Comparison of ENCODE assay signal across 8 cellular contexts in the genomic region with DNA sequence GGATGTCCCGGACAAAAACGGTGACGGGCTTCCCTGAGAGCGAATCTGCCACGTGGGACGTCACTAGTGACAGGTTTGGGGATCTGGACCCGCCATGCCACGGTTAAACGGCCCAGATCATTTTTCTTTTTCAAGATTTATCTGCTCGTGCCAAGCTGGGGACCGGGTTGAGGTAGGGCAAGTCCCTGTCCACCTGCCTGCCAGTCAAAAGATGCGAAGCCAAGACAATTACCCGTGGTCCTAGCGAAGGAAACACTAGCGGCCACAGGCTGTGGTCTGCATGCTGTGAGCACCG. TPM values are rescaled to one million over a fixed set of nuclear protein-coding genes. Genes with fewer than 3 reads are reported as not detected.
DNase-seq lines count a peak whose midpoint lies in the region; ATAC-seq and TF ChIP-seq lines count a peak whose summit lies in the region.

No MANE protein-coding gene starts in this region.

- no peak for TF ChIP-seq CTCF in IMR-90 (conservative IDR thresholded peaks at IDR 0.05; ENCODE audit: low read depth, low read length)
- TF ChIP-seq CTCF in coronary artery (IDR thresholded peaks at IDR 0.05): no peak

- intact Hi-C loops in CD4-positive, alpha-beta memory T cell (cut with micrococcal nuclease): loop anchor here (2.0 kb wide), 1 partner anchor 50 kb away; no protein-coding TSS in a partner anchor
- intact Hi-C loops in IMR-90 (cut with micrococcal nuclease): loop anchor here (2.0 to 5.0 kb wide), 2 partner anchors 36 to 88 kb away; no protein-coding TSS in a partner anchor

- peak overlapping the region; percentile 57 for H3K27ac ChIP-seq in CD4-positive, alpha-beta memory T cell (ENCODE audit: low read depth, low read length)
- H3K27ac ChIP-seq in IMR-90 (ENCODE audit: insufficient read depth, low read length): no peak overlapping the region; the same call in 1 of the 2 replicates
- peak overlapping the region; percentile 62 to 80 for H3K27ac ChIP-seq in coronary artery

- CTCF ChIA-PET in CD4-positive, alpha-beta memory T cell (lab: Charles Lee; ENCODE audit: partially characterized antibody): interaction anchor here (1.8 to 2.1 kb wide), 3 partner anchors 35 to 81 kb away, joined by 5 to 11 read pairs (median 9); no protein-coding TSS in a partner anchor
- CTCF ChIA-PET in IMR-90 (lab: Yijun Ruan, JAX): interaction anchor here (1.2 to 1.3 kb wide), 2 partner anchors 35 to 91 kb away, joined by 4 read pairs; no protein-coding TSS in a partner anchor

- no peaks in the 10 kb centered on the region for H3K9me1 ChIP-seq in IMR-90 (ENCODE audit: insufficient read depth, low read length)

- H2BK5ac ChIP-seq in IMR-90 (ENCODE audit: low read depth, low read length, poor library complexity, severe bottlenecking): no peak overlapping the region

- in situ Hi-C loops in IMR-90 (cut with MboI; ENCODE audit: low sequenced_read_pairs): no loop called here

- no peak overlapping the region for H3K14ac ChIP-seq in IMR-90 (replicated peaks; ENCODE audit: low read depth, low read length)

- peak overlapping the region; percentile 25 for H2AK5ac ChIP-seq in IMR-90 (ENCODE audit: low read depth, low read length)

- H2BK15ac ChIP-seq in IMR-90 (ENCODE audit: low read depth, low read length): 0 out of 3 replicates have a peak overlapping the region, but pooled peaks have one; percentile 55

- H3K4ac ChIP-seq in IMR-90 (ENCODE audit: low read depth, low read length): peak overlapping the region; percentile 45; the same call in 1 of the 2 replicates

- no TSS peak for BruUV-seq in IMR-90 (replicated peaks; lab: Mats Ljungman, UMichigan)

- peak overlapping the region; percentile 83 to 94 (median 90) for H3K27ac Mint-ChIP-seq in CD4-positive, alpha-beta memory T cell
- H3K27ac Mint-ChIP-seq in naive thymus-derived CD8-positive, alpha-beta T cell: peak overlapping the region; percentile 29 to 82 (median 76)

- H2AK9ac ChIP-seq in IMR-90 (replicated peaks; ENCODE audit: low read depth, low read length, poor library complexity): peak overlapping the region; percentile 44

- H3K4me1 Mint-ChIP-seq in CD4-positive, alpha-beta memory T cell: peaks cover 36 to 64% (median 49%) of the 10 kb centered on the region in 4 donors
- peaks cover 16 to 43% (median 38%) of the 10 kb centered on the region in 4 donors for H3K4me1 Mint-ChIP-seq in naive thymus-derived CD8-positive, alpha-beta T cell

- no peak overlapping the region for H2BK20ac ChIP-seq in IMR-90 (ENCODE audit: low read depth, low read length)

- no peaks in the 10 kb centered on the region; a peak in 2 of 4 replicates for H3K79me1 ChIP-seq in IMR-90 (ENCODE audit: low read depth in 1 of 2, low read length in 2 of 2)

- H4K91ac ChIP-seq in IMR-90 (ENCODE audit: insufficient read depth, low read depth, low read length): no peak overlapping the region

- H4K8ac ChIP-seq in IMR-90 (ENCODE audit: low read depth in 2 of 2, low read length in 2 of 2): peak overlapping the region; percentile 11 to 24; a peak in 1 of 4 replicates

- TF ChIP-seq RAD21 in IMR-90 (IDR thresholded peaks at IDR 0.05; ENCODE audit: low read length): no peak

- H4K20me1 ChIP-seq in IMR-90 (ENCODE audit: insufficient read depth, low read length): no peaks in the 10 kb centered on the region

- no peak for TF ChIP-seq POLR2A in IMR-90 (IDR thresholded peaks at IDR 0.05; ENCODE audit: low read depth, low read length)

- POLR2A ChIA-PET in CD4-positive, alpha-beta memory T cell (lab: Charles Lee; ENCODE audit: partially characterized antibody): interaction anchor here (0.6 to 1.7 kb wide), 4 partner anchors 16 to 157 kb away, joined by 3 to 4 read pairs (median 4); partner anchors contain the start of gene FLVCR1
- POLR2A ChIA-PET in IMR-90 (lab: Charles Lee; ENCODE audit: unreplicated experiment): no interaction called here
- POLR2A ChIA-PET in naive thymus-derived CD8-positive, alpha-beta T cell (lab: Charles Lee): no interaction called here

- no peaks in the 10 kb centered on the region for H3K36me3 ChIP-seq in CD4-positive, alpha-beta memory T cell (ENCODE audit: insufficient read depth, low read length)
- H3K36me3 ChIP-seq in IMR-90 (ENCODE audit: control insufficient read depth, insufficient read depth, low read length): peaks cover 2% of the 10 kb centered on the region; the same call in 1 of the 2 replicates

- no peak overlapping the region for H2BK120ac ChIP-seq in IMR-90 (ENCODE audit: low read depth, low read length)

- no peak overlapping the region for H3K56ac ChIP-seq in IMR-90 (ENCODE audit: extremely low read depth, insufficient read depth, low read length)

- peaks cover 0 to 2% of the 10 kb centered on the region in 2 donors for H3K36me3 Mint-ChIP-seq in CD4-positive, alpha-beta memory T cell
- no peaks in the 10 kb centered on the region for H3K36me3 Mint-ChIP-seq in naive thymus-derived CD8-positive, alpha-beta T cell

- no peaks in the 10 kb centered on the region for H3K27me3 Mint-ChIP-seq in CD4-positive, alpha-beta memory T cell
- H3K27me3 Mint-ChIP-seq in naive thymus-derived CD8-positive, alpha-beta T cell: peaks cover 0 to 13% (median 0%) of the 10 kb centered on the region in 5 donors

- no peaks in the 10 kb centered on the region for H3K27me3 ChIP-seq in CD4-positive, alpha-beta memory T cell (ENCODE audit: insufficient read depth, low read length)
- no peaks in the 10 kb centered on the region for H3K27me3 ChIP-seq in IMR-90 (ENCODE audit: control insufficient read depth, insufficient read depth, low read length)

- peaks cover 42% of the 10 kb centered on the region for H3K4me1 ChIP-seq in CD4-positive, alpha-beta memory T cell (ENCODE audit: insufficient read depth, low read length)
- peaks cover 3% of the 10 kb centered on the region; the same call in 1 of the 2 replicates for H3K4me1 ChIP-seq in IMR-90 (ENCODE audit: control insufficient read depth, insufficient read depth, low read length)

- H3K4me2 ChIP-seq in IMR-90 (ENCODE audit: low read depth, low read length): peak overlapping the region; percentile 70

- no peaks in the 10 kb centered on the region for H3K9me3 ChIP-seq in CD4-positive, alpha-beta memory T cell (ENCODE audit: control insufficient read depth in 1 of 2, low read length in 2 of 2)
- H3K9me3 ChIP-seq in IMR-90 (ENCODE audit: control insufficient read depth, insufficient read depth, low read length): no peaks in the 10 kb centered on the region

- peak; percentile 15; the same call in 1 of the 2 replicates for ATAC-seq in IMR-90 (ENCODE audit: low read depth)
- ATAC-seq in naive thymus-derived CD8-positive, alpha-beta T cell: no peak
- ATAC-seq in HG03045 (IDR thresholded peaks at IDR 0.05; ENCODE audit: unreplicated experiment): no peak
- ATAC-seq in HG03442 (IDR thresholded peaks at IDR 0.05; ENCODE audit: unreplicated experiment): no peak
- ATAC-seq in GM21576 (IDR thresholded peaks at IDR 0.05; ENCODE audit: unreplicated experiment): no peak

- H3K18ac ChIP-seq in IMR-90 (ENCODE audit: low read depth, low read length): no peak overlapping the region

- peaks cover 0 to 2% (median 0%) of the 10 kb centered on the region in 8 donors for H3K9me3 Mint-ChIP-seq in CD4-positive, alpha-beta memory T cell
- no peaks in the 10 kb centered on the region for H3K9me3 Mint-ChIP-seq in naive thymus-derived CD8-positive, alpha-beta T cell

- H2AFZ ChIP-seq in IMR-90 (replicated peaks; ENCODE audit: low read length, poor library complexity): peak overlapping the region; percentile 92

- H3K23ac ChIP-seq in IMR-90 (ENCODE audit: low read depth, low read length): peak overlapping the region; percentile 75; the same call in 1 of the 2 replicates

- peak in 1 of 5 donors; percentile 81 for DNase-seq in CD4-positive, alpha-beta memory T cell
- DNase-seq in IMR-90 (no peak), coronary artery (ENCODE audit: low spot score) (no peak), NCI-H2107 treated with DMSO at 0.1 percent for 48 hours (lab: John Stamatoyannopoulos, UW; ENCODE audit: unreplicated experiment) (no peak)
- peak in 1 of 10 donors; percentile 46 for DNase-seq in naive thymus-derived CD8-positive, alpha-beta T cell

- 2% methylated on average over 15 of the region's 16 CpGs; no CpG with 5 or more reads in 1 of the 2 experiments for WGBS in IMR-90 (ENCODE audit: extremely low coverage in 2 of 2, insufficient read length in 1 of 2), 2 experiments

- no peak overlapping the region for H4K5ac ChIP-seq in IMR-90 (ENCODE audit: low read depth, low read length)

- dilution Hi-C loops in IMR-90 (cut with HindIII; ENCODE audit: low sequenced_read_pairs, unreplicated experiment): no loop called here

- peak overlapping the region; percentile 20 to 49 for H3K4me3 ChIP-seq in CD4-positive, alpha-beta memory T cell (ENCODE audit: low read length in 2 of 2)
- peak overlapping the region; percentile 73 for H3K4me3 ChIP-seq in IMR-90 (ENCODE audit: insufficient read depth, low read depth, low read length)
- H3K4me3 ChIP-seq in coronary artery: peak overlapping the region; percentile 92

- 0 out of 2 replicates have a peak overlapping the region, but pooled peaks have one; percentile 18 for H3K9ac ChIP-seq in IMR-90 (ENCODE audit: low read depth, low read length)

- H3K4me3 Mint-ChIP-seq in CD4-positive, alpha-beta memory T cell: peak overlapping the region; percentile 86 to 95 (median 90)
- H3K4me3 Mint-ChIP-seq in naive thymus-derived CD8-positive, alpha-beta T cell: peak overlapping the region; percentile 76 to 91 (median 88)

TF ChIP-seq in IMR-90, 13 proteins besides CTCF, POLR2A, EP300 and RAD21 (continues in another document):
- TF ChIP-seq MXI1 (IDR thresholded peaks at IDR 0.05; ENCODE audit: borderline replicate concordance, low read depth, low read length) (0 out of 2 replicates have a peak, but pooled peaks have one; percentile 3), NFE2L2 (IDR thresholded peaks at IDR 0.05; ENCODE audit: low read depth, low read length) (no peak), SMC3 (IDR thresholded peaks at IDR 0.05; ENCODE audit: low read depth, low read length) (no peak)

RNA-seq across cellular contexts. Expression of gene BATF3, which starts 0.9 kb away (rescaled TPM):
- 1 to 10 TPM in 1 of 2 experiments, under 1 TPM in 1; 0.64 to 1.0 TPM for total RNA-seq in CD4-positive, alpha-beta memory T cell
- under 1 TPM in 1 of 2 donors, not detected in 1; 0.42 TPM for polyA plus RNA-seq in CD4-positive, alpha-beta memory T cell
- 1.6 and 2.2 TPM in 2 replicates for total RNA-seq in IMR-90 (2012; rRNA removed)
- 3.0 and 3.9 TPM in 2 replicates for polyA plus RNA-seq in IMR-90 (2012; rRNA removed)
- 3.4 and 3.8 TPM in 2 replicates for polyA plus RNA-seq in IMR-90 (2012; cell fraction: cytosol; rRNA removed)
- polyA plus RNA-seq in IMR-90 (2012; cell fraction: nucleus; rRNA removed; ENCODE audit: low replicate concordance): 5.1 and 5.2 TPM in 2 replicates
- total RNA-seq in naive thymus-derived CD8-positive, alpha-beta T cell: 1 to 10 TPM in 1 of 2 experiments, under 1 TPM in 1; 0.29 to 1.2 TPM
- polyA plus RNA-seq in naive thymus-derived CD8-positive, alpha-beta T cell: under 1 TPM in 2 of 3 donors, not detected in 1; 0.47 to 0.56 TPM

Comparison
In these comparisons a context has a peak if more than half of its experiments do, and no peak if none do; other contexts are left out.
1. H3K4me3 ChIP-seq: peak in every context shown above with its lines; median percentile 92 in coronary artery; 73 in IMR-90; 34 in CD4-positive, alpha-beta memory T cell.